Comparison of ENCODE assay signal across 8 cellular contexts in the genomic region with DNA sequence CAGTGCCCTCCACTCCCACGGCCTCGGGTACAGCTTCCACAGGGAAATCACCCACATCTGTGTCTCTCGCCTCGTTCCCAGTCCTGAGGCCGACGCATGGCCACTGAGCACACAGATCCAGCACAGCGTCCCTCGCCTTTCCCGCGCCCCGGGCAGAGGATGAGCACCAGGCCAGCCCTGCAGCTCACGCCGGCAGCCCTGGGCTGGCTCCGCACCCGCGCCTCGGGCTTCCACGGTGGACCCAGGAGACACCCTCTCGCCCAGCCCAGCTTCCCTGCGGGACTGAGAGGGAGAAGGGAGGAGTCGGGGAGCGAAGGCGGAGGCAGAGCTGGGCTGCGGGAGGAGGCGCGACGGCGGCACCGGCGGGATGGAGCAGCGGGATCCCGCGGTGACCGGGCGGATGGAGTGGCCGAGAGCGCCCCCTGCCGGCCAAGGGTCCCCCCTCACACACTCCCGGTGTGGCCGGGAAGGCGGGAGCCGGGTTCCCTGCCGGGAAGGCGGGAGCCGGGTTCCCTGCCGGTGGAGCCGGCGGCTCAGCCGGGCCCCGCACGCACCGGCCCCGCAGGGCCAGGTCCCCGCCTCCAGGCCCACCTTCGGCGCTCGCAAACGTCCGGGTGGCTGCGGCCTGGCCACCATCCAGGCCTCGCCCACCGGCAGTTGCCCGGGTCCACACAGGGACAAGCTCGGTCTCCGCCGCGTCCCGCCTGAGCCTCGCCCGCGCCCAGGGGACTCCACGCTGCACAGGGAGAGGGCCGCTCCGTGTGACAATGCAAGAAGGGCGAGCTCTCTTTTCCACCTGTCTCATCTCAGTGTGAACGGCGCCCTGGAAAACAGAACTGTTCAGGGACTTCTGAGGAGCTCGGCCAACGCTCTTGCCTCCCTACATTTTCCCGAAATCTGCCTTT.
DNase-seq lines count a peak whose midpoint lies in the region; ATAC-seq and TF ChIP-seq lines count a peak whose summit lies in the region.

No MANE protein-coding gene starts in this region.

- H3K79me2 ChIP-seq in PC-9 (ENCODE audit: low read depth) = no peaks in the 10 kb centered on the region

- POLR2A ChIA-PET in PC-9 (lab: Charles Lee; ENCODE audit: unreplicated experiment) = interaction anchor here (0.6 to 1.1 kb wide), 7 partner anchors 42 to 514 kb away, joined by 3 to 9 read pairs (median 3); a partner anchor contains a TSS
- POLR2A ChIA-PET in naive thymus-derived CD8-positive, alpha-beta T cell (lab: Charles Lee) = no interaction called here

- peak overlapping the region; percentile 85 for H3K4me3 Mint-ChIP-seq in activated T-helper 17 cell treated with anti-CD3 and anti-CD28 coated beads, Interleukin-2, amount 50 U/mL, for 72 hours
- peak overlapping the region; percentile 77 to 93 (median 88) for H3K4me3 Mint-ChIP-seq in naive thymus-derived CD8-positive, alpha-beta T cell

- H4K20me1 ChIP-seq in PC-9 (ENCODE audit: insufficient read depth) = no peaks in the 10 kb centered on the region

- H2AFZ ChIP-seq in PC-9 = peak overlapping the region; percentile 97

- H3K27ac ChIP-seq in PC-9 = no peak overlapping the region

- intact Hi-C loops in PC-9 (cut with micrococcal nuclease; ENCODE audit: unreplicated experiment) = loop anchor here (1.0 to 2.0 kb wide), 11 partner anchors 46 to 481 kb away; no protein-coding TSS in a partner anchor

- no peaks in the 10 kb centered on the region for H3K36me3 Mint-ChIP-seq in activated T-helper 17 cell treated with anti-CD3 and anti-CD28 coated beads, Interleukin-2, amount 50 U/mL, for 72 hours (ENCODE audit: low read depth)
- no peaks in the 10 kb centered on the region for H3K36me3 Mint-ChIP-seq in naive thymus-derived CD8-positive, alpha-beta T cell

- peak; percentile 86 for ATAC-seq in GM21360 (IDR thresholded peaks at IDR 0.05; ENCODE audit: unreplicated experiment)
- ATAC-seq in activated T-helper 17 cell treated with anti-CD3 and anti-CD28 coated beads, Interleukin-2, amount 50 U/mL, for 72 hours (replicated peaks) = peak; percentile 85
- ATAC-seq in naive thymus-derived CD8-positive, alpha-beta T cell = peak; percentile 50 to 70

- H3K27me3 ChIP-seq in PC-9 (ENCODE audit: insufficient read depth, low read depth) = no peaks in the 10 kb centered on the region

- H3K4me3 ChIP-seq in PC-9 = peak overlapping the region; percentile 64

- H3K4me2 ChIP-seq in PC-9 = peak overlapping the region; percentile 97

- H3K27ac Mint-ChIP-seq in activated T-helper 17 cell treated with anti-CD3 and anti-CD28 coated beads, Interleukin-2, amount 50 U/mL, for 72 hours = no peak overlapping the region
- peak overlapping the region in 4 of 10 donors; percentile 46 to 91 (median 72) for H3K27ac Mint-ChIP-seq in naive thymus-derived CD8-positive, alpha-beta T cell

- peak; percentile 96 for TF ChIP-seq CTCF in PC-9 (conservative IDR thresholded peaks at IDR 0.05)

- H3K9me3 ChIP-seq in PC-9 (ENCODE audit: insufficient read depth, low read depth) = no peaks in the 10 kb centered on the region

- CTCF ChIA-PET in PC-9 (lab: Charles Lee) = interaction anchor here (0.6 to 3.9 kb wide), 29 partner anchors 10 to 506 kb away, joined by 3 to 28 read pairs (median 4); a partner anchor contains a TSS

- H3K9me3 Mint-ChIP-seq in activated T-helper 17 cell treated with anti-CD3 and anti-CD28 coated beads, Interleukin-2, amount 50 U/mL, for 72 hours = no peaks in the 10 kb centered on the region
- H3K9me3 Mint-ChIP-seq in naive thymus-derived CD8-positive, alpha-beta T cell = no peaks in the 10 kb centered on the region

- DNase-seq in COR-L47 (lab: John Stamatoyannopoulos, UW) = peak; percentile 63
- DNase-seq in HPDE6-E6E7 (ENCODE audit: extremely low spot score) = peak; percentile 79
- peak; percentile 63 to 98 for DNase-seq in PC-9
- DNase-seq in fibroblast of peridontal ligament (ENCODE audit: extremely low read depth) = peak; percentile 63
- peak in 7 of 10 donors; percentile 40 to 66 (median 46) for DNase-seq in naive thymus-derived CD8-positive, alpha-beta T cell
- peak; percentile 46 for DNase-seq in stimulated activated naive CD4-positive, alpha-beta T cell treated with Interleukin-2 at 50 U/mL for 16 hours (lab: John Stamatoyannopoulos, UW)

- no peaks in the 10 kb centered on the region for H3F3A ChIP-seq in PC-9 (ENCODE audit: insufficient read depth, low read depth)

- no peaks in the 10 kb centered on the region for H3K9me2 ChIP-seq in PC-9 (ENCODE audit: insufficient read depth)

- H3K4me1 ChIP-seq in PC-9 (replicated peaks; ENCODE audit: insufficient read depth) = peaks cover 5% of the 10 kb centered on the region

- BruUV-seq in PC-9 (replicated peaks; lab: Mats Ljungman, UMichigan) = TSS peak; percentile 36

- H3K27me3 Mint-ChIP-seq in activated T-helper 17 cell treated with anti-CD3 and anti-CD28 coated beads, Interleukin-2, amount 50 U/mL, for 72 hours = peaks cover 37% of the 10 kb centered on the region
- peaks cover 38 to 68% (median 52%) of the 10 kb centered on the region in 5 donors for H3K27me3 Mint-ChIP-seq in naive thymus-derived CD8-positive, alpha-beta T cell

- H3K36me3 ChIP-seq in PC-9 (ENCODE audit: low read depth) = no peaks in the 10 kb centered on the region

- H3K4me1 Mint-ChIP-seq in activated T-helper 17 cell treated with anti-CD3 and anti-CD28 coated beads, Interleukin-2, amount 50 U/mL, for 72 hours = no peaks in the 10 kb centered on the region
- peaks cover 8 to 16% (median 12%) of the 10 kb centered on the region in 4 donors for H3K4me1 Mint-ChIP-seq in naive thymus-derived CD8-positive, alpha-beta T cell
